In genomic region chr5:14261856-14262611, GRCh38 we compare ENCODE assay signal across 1 cellular context.
A peak's percentile ranks its signal among the peaks of the same experiment; 100 is the strongest.
TF ChIP-seq lines count a peak whose summit lies in the region.

No MANE protein-coding gene starts in this region.

TF ChIP-seq in H1, 55 proteins besides CTCF, POLR2A, EP300 and RAD21:
- TF ChIP-seq PHF8 (conservative IDR thresholded peaks at IDR 0.05; ENCODE audit: low read depth, low read length), result no peak
- peak; percentile 20; the same call in 1 of the 2 replicates for TF ChIP-seq E2F6 (IDR thresholded peaks at IDR 0.05)
- TF ChIP-seq MAX (IDR thresholded peaks at IDR 0.05), result peak; percentile 8; the same call in 1 of the 2 replicates
TF ChIP-seq in H1: peak in this region for 2.
